18 cellular contexts compared by ENCODE assay signal in the genomic region with DNA sequence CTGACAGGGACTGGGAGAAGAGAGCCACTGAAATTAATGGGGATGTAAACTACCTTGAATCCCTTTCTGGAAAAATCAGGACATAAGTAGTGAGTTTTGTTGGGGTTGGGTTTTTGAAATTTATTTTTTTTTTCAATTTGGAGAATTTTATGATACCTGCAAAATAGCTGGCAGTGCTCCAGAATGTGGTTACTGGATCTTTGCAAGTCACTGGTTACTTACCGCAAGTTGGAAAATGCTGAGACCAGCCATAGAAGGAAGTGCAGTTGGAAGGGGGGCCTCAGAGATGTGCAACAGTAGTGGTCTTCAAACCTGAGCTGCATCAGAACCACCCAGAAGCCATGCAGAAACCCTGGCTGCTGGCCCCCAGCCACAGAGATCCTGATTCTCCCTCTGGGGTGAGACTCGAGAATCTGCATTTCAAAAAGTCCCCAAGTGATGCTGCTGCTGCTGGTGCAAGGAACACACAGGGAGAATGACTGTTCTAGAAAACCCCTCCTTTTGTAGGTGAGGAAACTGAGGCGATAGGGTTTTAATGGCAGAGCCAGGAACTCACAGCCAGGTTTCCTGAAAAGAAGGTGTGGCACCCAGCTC. TPM values are rescaled to one million over a fixed set of nuclear protein-coding genes. Genes with fewer than 3 reads are reported as not detected.
"Had no signal": no experiment of that assay in that cellular context is flagged by ENCODE, and none has a peak within 500 bp of the region (broad histone marks: within the 10 kb centered on the region; RNA-seq: fewer than 3 reads in every experiment).

No MANE protein-coding gene starts in this region.

- FAIRE-seq: frontal cortex, kidney had no signal

- H3K4me1 ChIP-seq: breast epithelium, left lung, testis had no signal

- H3K27ac ChIP-seq: breast epithelium, heart right ventricle, left lung, stomach, testis, upper lobe of left lung had no signal

- DNase-seq: activated CD4-positive, alpha-beta T cell treated with anti-CD3 and anti-CD28 coated beads, Interleukin-2, amount 50 U/mL, for 4 hours; activated naive CD4-positive, alpha-beta T cell treated with Interleukin-2 at 50 U/mL for 16 hours; activated naive CD8-positive, alpha-beta T cell treated with anti-CD3 and anti-CD28 coated beads, Interleukin-2, amount 50 U/mL, for 24 hours; aorta; cerebellar nuclear complex; effector memory CD8-positive, alpha-beta T cell; heart right ventricle; kidney; left lung; nucleus accumbens; stimulated activated CD4-positive, alpha-beta T cell treated with anti-CD3 and anti-CD28 coated beads, Interleukin-12 subunit alpha, Interleukin-12 subunit beta, amount 100 ng/mL, for 4 hours; stimulated activated CD4-positive, alpha-beta T cell treated with anti-CD3 and anti-CD28 coated beads, Interleukin-2, amount 100 ng/mL, for 24 hours; stomach; testis; upper lobe of left lung had no signal

- H3K4me3 ChIP-seq: breast epithelium, heart right ventricle, left lung, stomach, testis, upper lobe of left lung had no signal

- H3K9me3 ChIP-seq: breast epithelium, heart right ventricle, left lung, stomach, testis, upper lobe of left lung had no signal

- H3K36me3 ChIP-seq: breast epithelium, heart right ventricle, left lung, stomach, upper lobe of left lung had no signal

- H3K27me3 ChIP-seq: testis, upper lobe of left lung had no signal

RNA-seq across cellular contexts. Expression of a gene that starts 39.7 kb away (rescaled TPM):
- polyA plus RNA-seq: naive thymus-derived CD8-positive, alpha-beta T cell had no signal
